ENCODE assay signal across 3 cellular contexts in genomic region chr12:68435238-68435637, GRCh38.
TF ChIP-seq lines count a peak whose summit lies in the region.

No MANE protein-coding gene starts in this region.

TF ChIP-seq in IMR-90, 13 proteins besides CTCF, POLR2A, EP300 and RAD21:
- TF ChIP-seq FOS (IDR thresholded peaks at IDR 0.05; ENCODE audit: low read depth, low read length) (no peak), USF2 (IDR thresholded peaks at IDR 0.05; ENCODE audit: low read depth, low read length) (no peak), CHD1 (IDR thresholded peaks at IDR 0.05; ENCODE audit: low read depth, low read length) (no peak), MAFK (IDR thresholded peaks at IDR 0.05; ENCODE audit: low read depth, low read length) (no peak), RFX5 (IDR thresholded peaks at IDR 0.05; ENCODE audit: low read depth, low read length) (no peak), CEBPB (IDR thresholded peaks at IDR 0.05; ENCODE audit: low read depth, low read length) (no peak), MAZ (IDR thresholded peaks at IDR 0.05; ENCODE audit: borderline replicate concordance, low read depth, low read length) (no peak), BHLHE40 (IDR thresholded peaks at IDR 0.05; ENCODE audit: low read depth, low read length) (no peak), NFE2L2 (IDR thresholded peaks at IDR 0.05; ENCODE audit: low read depth, low read length) (no peak), MXI1 (IDR thresholded peaks at IDR 0.05; ENCODE audit: borderline replicate concordance, low read depth, low read length) (no peak), RCOR1 (IDR thresholded peaks at IDR 0.05; ENCODE audit: insufficient replicate concordance, low read length) (no peak)
- TF ChIP-seq, protein P1, sequence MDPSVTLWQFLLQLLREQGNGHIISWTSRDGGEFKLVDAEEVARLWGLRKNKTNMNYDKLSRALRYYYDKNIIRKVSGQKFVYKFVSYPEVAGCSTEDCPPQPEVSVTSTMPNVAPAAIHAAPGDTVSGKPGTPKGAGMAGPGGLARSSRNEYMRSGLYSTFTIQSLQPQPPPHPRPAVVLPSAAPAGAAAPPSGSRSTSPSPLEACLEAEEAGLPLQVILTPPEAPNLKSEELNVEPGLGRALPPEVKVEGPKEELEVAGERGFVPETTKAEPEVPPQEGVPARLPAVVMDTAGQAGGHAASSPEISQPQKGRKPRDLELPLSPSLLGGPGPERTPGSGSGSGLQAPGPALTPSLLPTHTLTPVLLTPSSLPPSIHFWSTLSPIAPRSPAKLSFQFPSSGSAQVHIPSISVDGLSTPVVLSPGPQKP (IDR thresholded peaks at IDR 0.05; ENCODE audit: borderline replicate concordance, low read depth, low read length) = no peak

TF ChIP-seq in WTC11, 78 proteins besides CTCF, POLR2A, EP300 and RAD21:
- TF ChIP-seq ESRRA (CRISPR knock-in tag; IDR thresholded peaks at IDR 0.05; ENCODE audit: borderline replicate concordance) = no peak
- no peak for TF ChIP-seq CDX4 (CRISPR knock-in tag; IDR thresholded peaks at IDR 0.05; ENCODE audit: borderline replicate concordance)
- TF ChIP-seq MXD4 (CRISPR knock-in tag; IDR thresholded peaks at IDR 0.05; ENCODE audit: borderline replicate concordance) = no peak
- peak; percentile 59; the same call in 1 of the 2 replicates for TF ChIP-seq GTF2I (CRISPR knock-in tag; conservative IDR thresholded peaks at IDR 0.05)
- no peak for TF ChIP-seq AFF4 (CRISPR knock-in tag; IDR thresholded peaks at IDR 0.05; ENCODE audit: borderline replicate concordance)
- no peak for TF ChIP-seq NFE2L1 (CRISPR knock-in tag; IDR thresholded peaks at IDR 0.05)
- TF ChIP-seq, protein P2, sequence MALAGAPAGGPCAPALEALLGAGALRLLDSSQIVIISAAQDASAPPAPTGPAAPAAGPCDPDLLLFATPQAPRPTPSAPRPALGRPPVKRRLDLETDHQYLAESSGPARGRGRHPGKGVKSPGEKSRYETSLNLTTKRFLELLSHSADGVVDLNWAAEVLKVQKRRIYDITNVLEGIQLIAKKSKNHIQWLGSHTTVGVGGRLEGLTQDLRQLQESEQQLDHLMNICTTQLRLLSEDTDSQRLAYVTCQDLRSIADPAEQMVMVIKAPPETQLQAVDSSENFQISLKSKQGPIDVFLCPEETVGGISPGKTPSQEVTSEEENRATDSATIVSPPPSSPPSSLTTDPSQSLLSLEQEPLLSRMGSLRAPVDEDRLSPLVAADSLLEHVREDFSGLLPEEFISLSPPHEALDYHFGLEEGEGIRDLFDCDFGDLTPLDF (CRISPR knock-in tag; IDR thresholded peaks at IDR 0.05) = no peak

TF ChIP-seq in H1, 55 proteins besides CTCF, POLR2A, EP300 and RAD21:
- TF ChIP-seq CBX8 (IDR thresholded peaks at IDR 0.05; ENCODE audit: borderline replicate concordance, low read depth, low read length) = no peak
- peak; percentile 69; the same call in 1 of the 2 replicates for TF ChIP-seq KDM1A (IDR thresholded peaks at IDR 0.05; ENCODE audit: borderline replicate concordance, low read length)
TF ChIP-seq in H1: peak in this region for 1.
